9 cellular contexts compared by ENCODE assay signal in genomic region chr18:79524181-79525078, GRCh38.
DNase-seq lines count a peak whose midpoint lies in the region; ATAC-seq and TF ChIP-seq lines count a peak whose summit lies in the region.
"Had no signal": no experiment of that assay in that cellular context is flagged by ENCODE, and none has a peak within 500 bp of the region (broad histone marks: within the 10 kb centered on the region; RNA-seq: fewer than 3 reads in every experiment).

No MANE protein-coding gene starts in this region.

- no peak for TF ChIP-seq CTCF in Caco-2 (IDR thresholded peaks at IDR 0.05; ENCODE audit: insufficient read depth in 1 of 2, low read depth in 1 of 2, low read length in 1 of 2, severe bottlenecking in 1 of 2, unreplicated experiment in 1 of 2)

- H3K27ac Mint-ChIP-seq in activated T-helper 2 cell treated with anti-CD3 and anti-CD28 coated beads, Interferon-gamma antibody, Interleukin-2, Interleukin-4, amounts not matched to agents 10 μg/mL and 5 μg/mL and 100 μg/mL, durations not matched to agents 14 hours and 24 hours and 36 hours = peak overlapping the region; percentile 98
- no peak overlapping the region for H3K27ac Mint-ChIP-seq in Caco-2 (ENCODE audit: unreplicated experiment)

- H3K4me1 Mint-ChIP-seq in activated T-helper 2 cell treated with anti-CD3 and anti-CD28 coated beads, Interferon-gamma antibody, Interleukin-2, Interleukin-4, amounts not matched to agents 10 μg/mL and 5 μg/mL and 100 μg/mL, durations not matched to agents 14 hours and 24 hours and 36 hours (ENCODE audit: low read depth) = peaks cover 56% of the 10 kb centered on the region
- no peaks in the 10 kb centered on the region for H3K4me1 Mint-ChIP-seq in Caco-2 (ENCODE audit: low read depth, unreplicated experiment)

- H3K27me3 ChIP-seq in BLaER1 treated with 17β-estradiol and CSF1 and Interleukin-3, amounts not matched to agents 10 nM and 100 nM = peaks cover 0 to 61% (median 16%) of the 10 kb centered on the region in 11 experiments; a peak in 16 of 22 replicates
- H3K27me3 ChIP-seq in Caco-2 (replicated peaks; ENCODE audit: control insufficient read depth, insufficient read depth, low read length) = no peaks in the 10 kb centered on the region

- peak overlapping the region; percentile 55 for H3K4me3 Mint-ChIP-seq in activated T-helper 2 cell treated with anti-CD3 and anti-CD28 coated beads, Interferon-gamma antibody, Interleukin-2, Interleukin-4, amounts not matched to agents 10 μg/mL and 5 μg/mL and 100 μg/mL, durations not matched to agents 14 hours and 24 hours and 36 hours (ENCODE audit: low read depth)
- no peak overlapping the region for H3K4me3 Mint-ChIP-seq in Caco-2 (ENCODE audit: unreplicated experiment)

- H3K4me2 ChIP-seq in BLaER1 treated with 17β-estradiol and CSF1 and Interleukin-3, amounts not matched to agents 10 nM and 100 nM = peak overlapping the region; percentile 70 to 94 (median 83)

- H3K36me3 ChIP-seq in BLaER1 treated with 17β-estradiol and CSF1 and Interleukin-3, amounts not matched to agents 10 nM and 100 nM = peaks cover 0 to 15% (median 6%) of the 10 kb centered on the region in 11 experiments; a peak in 7 of 22 replicates
- H3K36me3 ChIP-seq in Caco-2 (ENCODE audit: control insufficient read depth, insufficient read depth, low read length) = no peaks in the 10 kb centered on the region

- H3K9ac ChIP-seq in BLaER1 treated with 17β-estradiol and CSF1 and Interleukin-3, amounts not matched to agents 10 nM and 100 nM = peak overlapping the region in 5 of 11 experiments; percentile 31 to 57 (median 33); a peak in 8 of 22 replicates

- H3K27me3 Mint-ChIP-seq in activated T-helper 2 cell treated with anti-CD3 and anti-CD28 coated beads, Interferon-gamma antibody, Interleukin-2, Interleukin-4, amounts not matched to agents 10 μg/mL and 5 μg/mL and 100 μg/mL, durations not matched to agents 14 hours and 24 hours and 36 hours (ENCODE audit: low read depth) = no peaks in the 10 kb centered on the region
- no peaks in the 10 kb centered on the region for H3K27me3 Mint-ChIP-seq in Caco-2 (ENCODE audit: insufficient read depth, unreplicated experiment)

- H3K4me3 ChIP-seq in BLaER1 treated with 17β-estradiol and CSF1 and Interleukin-3, amounts not matched to agents 10 nM and 100 nM = peak overlapping the region in 1 of 10 experiments; percentile 2; a peak in 1 of 20 replicates
- peak overlapping the region; percentile 47 for H3K4me3 ChIP-seq in Jurkat, Clone E6-1 (ENCODE audit: low read length)
- H3K4me3 ChIP-seq in Caco-2 (ENCODE audit: low read depth, low read length) = no peak overlapping the region
- H3K4me3 ChIP-seq: left lung had no signal

- peaks cover 14 to 63% (median 39%) of the 10 kb centered on the region in 11 experiments; a peak in 16 of 22 replicates for H4K20me1 ChIP-seq in BLaER1 treated with 17β-estradiol and CSF1 and Interleukin-3, amounts not matched to agents 10 nM and 100 nM

- POLR2A ChIA-PET in Caco-2 (lab: Charles Lee) = no interaction called here

- DNase-seq in Jurkat, Clone E6-1 (ENCODE audit: low read depth, low spot score) = no peak
- peak; percentile 26 for DNase-seq in activated T-helper 2 cell treated with anti-CD3 and anti-CD28 coated beads, Interferon-gamma antibody, Interleukin-2, Interleukin-4, amounts not matched to agents 10 μg/mL and 5 μg/mL and 100 μg/mL, durations not matched to agents 14 hours and 24 hours and 36 hours (ENCODE audit: low spot score)
- peak; percentile 67 for DNase-seq in stimulated activated CD4-positive, alpha-beta T cell treated with anti-CD3 and anti-CD28 coated beads, Interleukin-1b, Interleukin-23, amount 100 ng/mL, for 48 hours
- DNase-seq in NCI-H69 (lab: John Stamatoyannopoulos, UW) (no peak), Caco-2 (no peak), NK-92 (lab: John Stamatoyannopoulos, UW; ENCODE audit: unreplicated experiment) (no peak)

- intact Hi-C loops in activated T-helper 2 cell treated with anti-CD3 and anti-CD28 coated beads, Interferon-gamma antibody, Interleukin-2, Interleukin-4, amounts not matched to agents 10 μg/mL and 5 μg/mL and 100 μg/mL, durations not matched to agents 14 hours and 24 hours and 36 hours (cut with micrococcal nuclease) = loop anchor here (1.0 to 10.0 kb wide), 5 partner anchors 77 to 457 kb away; partner anchors contain the start of genes ATP9B and SLC66A2
- intact Hi-C loops in Caco-2 (cut with micrococcal nuclease; ENCODE audit: unreplicated experiment) = no loop called here

- peaks cover 22 to 58% (median 38%) of the 10 kb centered on the region in 10 experiments for H3K4me1 ChIP-seq in BLaER1 treated with 17β-estradiol and CSF1 and Interleukin-3, amounts not matched to agents 10 nM and 100 nM
- H3K4me1 ChIP-seq in Caco-2 = no peaks in the 10 kb centered on the region

- H3K36me3 Mint-ChIP-seq in activated T-helper 2 cell treated with anti-CD3 and anti-CD28 coated beads, Interferon-gamma antibody, Interleukin-2, Interleukin-4, amounts not matched to agents 10 μg/mL and 5 μg/mL and 100 μg/mL, durations not matched to agents 14 hours and 24 hours and 36 hours (ENCODE audit: low read depth) = peaks cover 35% of the 10 kb centered on the region
- no peaks in the 10 kb centered on the region for H3K36me3 Mint-ChIP-seq in Caco-2 (ENCODE audit: insufficient read depth, unreplicated experiment)

- peak overlapping the region in 4 of 11 experiments; percentile 2 to 21 (median 11); a peak in 2 of 22 replicates for H3K27ac ChIP-seq in BLaER1 treated with 17β-estradiol and CSF1 and Interleukin-3, amounts not matched to agents 10 nM and 100 nM
- H3K27ac ChIP-seq: left lung had no signal

- no peaks in the 10 kb centered on the region for H3K9me3 Mint-ChIP-seq in activated T-helper 2 cell treated with anti-CD3 and anti-CD28 coated beads, Interferon-gamma antibody, Interleukin-2, Interleukin-4, amounts not matched to agents 10 μg/mL and 5 μg/mL and 100 μg/mL, durations not matched to agents 14 hours and 24 hours and 36 hours
- H3K9me3 Mint-ChIP-seq in Caco-2 (ENCODE audit: unreplicated experiment) = no peaks in the 10 kb centered on the region

- no peaks in the 10 kb centered on the region for H3K9me3 ChIP-seq in BLaER1 treated with 17β-estradiol and CSF1 and Interleukin-3, amounts not matched to agents 10 nM and 100 nM (replicated peaks in 1 of 11)
- no peaks in the 10 kb centered on the region for H3K9me3 ChIP-seq in Caco-2
- H3K9me3 ChIP-seq: left lung had no signal

- peak; percentile 31 for ATAC-seq in GM21515 (IDR thresholded peaks at IDR 0.05; ENCODE audit: unreplicated experiment)

- BruUV-seq in Caco-2 (replicated peaks; lab: Mats Ljungman, UMichigan) = no TSS peak

- CTCF ChIA-PET in Caco-2 (lab: Charles Lee) = no interaction called here

Comparison
In these comparisons a context has a peak if more than half of its experiments do, and no peak if none do; other contexts are left out.
1. DNase-seq: peak in activated T-helper 2 cell treated with anti-CD3 and anti-CD28 coated beads, Interferon-gamma antibody, Interleukin-2, Interleukin-4, amounts not matched to agents 10 μg/mL and 5 μg/mL and 100 μg/mL, durations not matched to agents 14 hours and 24 hours and 36 hours (single experiment) and stimulated activated CD4-positive, alpha-beta T cell treated with anti-CD3 and anti-CD28 coated beads, Interleukin-1b, Interleukin-23, amount 100 ng/mL, for 48 hours (single experiment); none in Jurkat, Clone E6-1 (single experiment), NCI-H69 (single experiment), Caco-2 (0 of 2) and NK-92 (single experiment).